ENCODE assay signal across 8 cellular contexts in the genomic region with DNA sequence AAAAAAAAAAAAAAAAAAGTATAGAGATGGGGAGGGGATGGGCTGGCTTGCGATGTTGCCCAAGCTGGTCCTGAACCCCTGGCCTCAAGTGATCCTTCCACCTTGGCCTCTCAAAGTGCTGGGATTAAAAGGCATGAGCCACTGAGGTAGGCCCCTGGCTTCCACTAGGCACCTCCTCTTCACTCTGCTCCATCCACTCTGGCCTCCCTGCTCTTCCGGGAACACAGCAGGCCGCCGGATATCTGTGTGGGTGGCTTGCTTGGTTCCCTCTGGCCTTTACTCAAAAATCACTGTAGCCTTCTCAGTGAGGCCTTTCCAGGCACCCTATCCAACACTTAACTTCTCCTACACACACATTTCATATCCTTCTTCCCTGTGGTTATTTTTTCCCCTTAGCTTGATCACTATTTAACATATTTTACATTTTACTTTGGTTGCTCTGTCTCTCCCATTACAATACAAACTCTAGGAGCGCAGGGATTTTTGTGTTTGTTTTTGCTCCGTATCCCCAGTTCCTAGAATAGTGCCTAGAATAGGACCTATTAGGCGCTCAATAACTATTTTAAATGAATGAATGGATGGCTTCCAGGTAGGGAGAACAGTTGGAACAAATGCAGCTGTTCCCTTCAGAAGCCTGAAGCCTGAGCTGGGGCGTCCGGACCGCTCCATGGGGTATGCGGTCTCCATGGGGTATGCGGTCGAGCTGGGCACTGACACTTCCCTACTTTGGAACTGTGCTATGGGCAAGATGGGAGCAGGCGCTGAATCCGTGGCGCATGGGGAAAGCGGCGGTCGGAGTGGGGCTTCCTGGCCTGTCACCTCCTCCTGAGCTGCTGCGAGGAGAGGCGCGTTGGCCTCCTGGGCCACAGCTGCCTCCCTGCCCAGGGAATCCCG. TPM values are rescaled to one million over a fixed set of nuclear protein-coding genes. Genes with fewer than 3 reads are reported as not detected.
DNase-seq lines count a peak whose midpoint lies in the region; ATAC-seq and TF ChIP-seq lines count a peak whose summit lies in the region.

No MANE protein-coding gene starts in this region.

- CTCF ChIA-PET in MCF 10A (lab: Yijun Ruan, JAX), result interaction anchor here (0.5 to 6.5 kb wide), 28 partner anchors 8 to 299 kb away, joined by 3 to 75 read pairs (median 4); partner anchors contain the start of genes H3-3A and PARP1

- POLR2A ChIA-PET in MCF 10A (lab: Yijun Ruan, JAX), result interaction anchor here (0.9 to 6.7 kb wide), 20 partner anchors 10 to 706 kb away, joined by 3 to 129 read pairs (median 10); partner anchors contain the start of genes H3-3A, LIN9, PARP1 and SDE2

- peak overlapping the region; percentile 93 to 98 for H3K27ac ChIP-seq in liver (ENCODE audit: low read depth in 1 of 2, low read length in 2 of 2)
- H3K27ac ChIP-seq in transverse colon, result peak overlapping the region; percentile 93 to 100 (median 98)

- in situ Hi-C loops in transverse colon (cut with MboI; ENCODE audit: low pct_ligation_motif_present in 1 of 4, low pct_unique_long_range_greater_than_20kb in 1 of 4, low sequenced_read_pairs in 3 of 4) (no loop called here), KBM-7 (cut with MboI; ENCODE audit: low pct_unique_long_range_greater_than_20kb, low sequenced_read_pairs) (no loop called here)

- no peaks in the 10 kb centered on the region for H3K9me3 Mint-ChIP-seq in MCF 10A (ENCODE audit: unreplicated experiment)

- TF ChIP-seq EP300 in transverse colon (IDR thresholded peaks at IDR 0.05; ENCODE audit: low read depth), result no peak

- peak overlapping the region; percentile 64 to 78 for H3K9ac ChIP-seq in liver (ENCODE audit: low read depth in 1 of 2, low read length in 2 of 2)

- H3K27me3 Mint-ChIP-seq in MCF 10A (ENCODE audit: insufficient read depth, unreplicated experiment), result no peaks in the 10 kb centered on the region

- no peaks in the 10 kb centered on the region for H3K36me3 ChIP-seq in liver (ENCODE audit: control insufficient read depth in 4 of 4, insufficient read depth in 3 of 4, low read depth in 1 of 4, low read length in 3 of 4)
- H3K36me3 ChIP-seq in transverse colon, result no peaks in the 10 kb centered on the region

- ATAC-seq in HG03521 (IDR thresholded peaks at IDR 0.05; ENCODE audit: unreplicated experiment), result peak; percentile 3
- ATAC-seq in GM21360 (IDR thresholded peaks at IDR 0.05; ENCODE audit: unreplicated experiment), result no peak

- BruUV-seq in MCF 10A (replicated peaks; lab: Mats Ljungman, UMichigan), result TSS peak; percentile 34

- TF ChIP-seq POLR2A in transverse colon (IDR thresholded peaks at IDR 0.05), result no peak

- TF ChIP-seq CTCF in MCF 10A (IDR thresholded peaks at IDR 0.05; ENCODE audit: unreplicated experiment), result no peak
- TF ChIP-seq CTCF in liver (IDR thresholded peaks at IDR 0.05; ENCODE audit: low read depth, low read length, missing input control), result no peak
- peak in 1 of 5 experiments; percentile 46 for TF ChIP-seq CTCF in transverse colon (IDR thresholded peaks at IDR 0.05)

- peaks cover 3 to 21% (median 12%) of the 10 kb centered on the region in 4 donors for H3K4me1 ChIP-seq in liver (ENCODE audit: control insufficient read depth in 4 of 4, insufficient read depth in 4 of 4, low read length in 3 of 4)
- peaks cover 12 to 26% (median 20%) of the 10 kb centered on the region in 4 donors for H3K4me1 ChIP-seq in transverse colon

- H3K27me3 ChIP-seq in liver (ENCODE audit: control insufficient read depth in 4 of 4, insufficient read depth in 4 of 4, low read length in 3 of 4) (no peaks in the 10 kb centered on the region), transverse colon (no peaks in the 10 kb centered on the region)

- peaks cover 5% of the 10 kb centered on the region for H3K36me3 Mint-ChIP-seq in MCF 10A (ENCODE audit: insufficient read depth, unreplicated experiment)

- intact Hi-C loops in MCF 10A (cut with micrococcal nuclease) (loop anchor here (1.0 kb wide), 2 partner anchors 12 to 26 kb away; no protein-coding TSS in a partner anchor), transverse colon (cut with DNase I; ENCODE audit: low total_unique reads) (no loop called here)

- peak; percentile 83 for DNase-seq in MCF 10A (ENCODE audit: unreplicated experiment)
- no peak for DNase-seq in transverse colon
- no peak for DNase-seq in SW480 (ENCODE audit: low spot score)
- no peak for DNase-seq in KBM-7

- H3K4me3 Mint-ChIP-seq in MCF 10A (ENCODE audit: unreplicated experiment), result peak overlapping the region; percentile 83

- H3K27ac Mint-ChIP-seq in MCF 10A (ENCODE audit: low read depth, unreplicated experiment), result peak overlapping the region; percentile 88

- H3K4me3 ChIP-seq in GM08714 (ENCODE audit: low read length) (peak overlapping the region; percentile 49; the same call in 1 of the 2 replicates), liver (ENCODE audit: low read depth in 1 of 3, low read length in 3 of 3) (peak overlapping the region; percentile 61 to 80 (median 67)), transverse colon (peak overlapping the region; percentile 12 to 93 (median 69))

- no peaks in the 10 kb centered on the region for H3K9me3 ChIP-seq in liver (ENCODE audit: control insufficient read depth in 4 of 4, low read length in 3 of 4)
- no peaks in the 10 kb centered on the region for H3K9me3 ChIP-seq in transverse colon

- WGBS in liver, result 22% methylated on average over 23 of the region's 23 CpGs
- 23 to 43% methylated on average over 6 to 23 of the region's 23 CpGs for WGBS in transverse colon (ENCODE audit: low coverage in 1 of 2), 2 donors

- no peak for TF ChIP-seq RAD21 in liver (IDR thresholded peaks at IDR 0.05)

- peaks cover 26% of the 10 kb centered on the region for H3K4me1 Mint-ChIP-seq in MCF 10A (ENCODE audit: insufficient read depth, unreplicated experiment)

TF ChIP-seq in liver, 16 proteins besides CTCF, POLR2A, EP300 and RAD21:
- TF ChIP-seq HNF4A (conservative IDR thresholded peaks at IDR 0.05) (no peak), JUND (IDR thresholded peaks at IDR 0.05) (no peak), EGR1 (IDR thresholded peaks at IDR 0.05; ENCODE audit: low read depth in 2 of 2) (no peak), TAF1 (conservative IDR thresholded peaks at IDR 0.05) (no peak), GABPA (IDR thresholded peaks at IDR 0.05 in 1 of 2, conservative IDR thresholded peaks at IDR 0.05 in 1 of 2) (peak in 1 of 2 donors; percentile 13), RXRA (IDR thresholded peaks at IDR 0.05) (no peak), YY1 (IDR thresholded peaks at IDR 0.05) (peak; percentile 33), FOXA2 (IDR thresholded peaks at IDR 0.05) (no peak)
- TF ChIP-seq, protein P1, sequence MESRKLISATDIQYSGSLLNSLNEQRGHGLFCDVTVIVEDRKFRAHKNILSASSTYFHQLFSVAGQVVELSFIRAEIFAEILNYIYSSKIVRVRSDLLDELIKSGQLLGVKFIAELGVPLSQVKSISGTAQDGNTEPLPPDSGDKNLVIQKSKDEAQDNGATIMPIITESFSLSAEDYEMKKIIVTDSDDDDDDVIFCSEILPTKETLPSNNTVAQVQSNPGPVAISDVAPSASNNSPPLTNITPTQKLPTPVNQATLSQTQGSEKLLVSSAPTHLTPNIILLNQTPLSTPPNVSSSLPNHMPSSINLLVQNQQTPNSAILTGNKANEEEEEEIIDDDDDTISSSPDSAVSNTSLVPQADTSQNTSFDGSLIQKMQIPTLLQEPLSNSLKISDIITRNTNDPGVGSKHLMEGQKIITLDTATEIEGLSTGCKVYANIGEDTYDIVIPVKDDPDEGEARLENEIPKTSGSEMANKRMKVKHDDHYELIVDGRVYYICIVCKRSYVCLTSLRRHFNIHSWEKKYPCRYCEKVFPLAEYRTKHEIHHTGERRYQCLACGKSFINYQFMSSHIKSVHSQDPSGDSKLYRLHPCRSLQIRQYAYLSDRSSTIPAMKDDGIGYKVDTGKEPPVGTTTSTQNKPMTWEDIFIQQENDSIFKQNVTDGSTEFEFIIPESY (IDR thresholded peaks at IDR 0.05), result no peak

RNA-seq across cellular contexts. Expression of gene H3-3A, which starts 46.7 kb away (rescaled TPM):
- total RNA-seq in MCF 10A (2022) (635 and 710 TPM in 2 replicates), liver (100 to 1,000 TPM in 1 of 2 donors, 10 to 100 TPM in 1; 76.6 to 338 TPM), transverse colon (100 to 1,000 TPM; 128 to 557 (median 501) TPM)
- polyA plus RNA-seq in liver, result 100 to 1,000 TPM; 188 to 190 TPM
